8 cellular contexts compared by ENCODE assay signal in the genomic region with DNA sequence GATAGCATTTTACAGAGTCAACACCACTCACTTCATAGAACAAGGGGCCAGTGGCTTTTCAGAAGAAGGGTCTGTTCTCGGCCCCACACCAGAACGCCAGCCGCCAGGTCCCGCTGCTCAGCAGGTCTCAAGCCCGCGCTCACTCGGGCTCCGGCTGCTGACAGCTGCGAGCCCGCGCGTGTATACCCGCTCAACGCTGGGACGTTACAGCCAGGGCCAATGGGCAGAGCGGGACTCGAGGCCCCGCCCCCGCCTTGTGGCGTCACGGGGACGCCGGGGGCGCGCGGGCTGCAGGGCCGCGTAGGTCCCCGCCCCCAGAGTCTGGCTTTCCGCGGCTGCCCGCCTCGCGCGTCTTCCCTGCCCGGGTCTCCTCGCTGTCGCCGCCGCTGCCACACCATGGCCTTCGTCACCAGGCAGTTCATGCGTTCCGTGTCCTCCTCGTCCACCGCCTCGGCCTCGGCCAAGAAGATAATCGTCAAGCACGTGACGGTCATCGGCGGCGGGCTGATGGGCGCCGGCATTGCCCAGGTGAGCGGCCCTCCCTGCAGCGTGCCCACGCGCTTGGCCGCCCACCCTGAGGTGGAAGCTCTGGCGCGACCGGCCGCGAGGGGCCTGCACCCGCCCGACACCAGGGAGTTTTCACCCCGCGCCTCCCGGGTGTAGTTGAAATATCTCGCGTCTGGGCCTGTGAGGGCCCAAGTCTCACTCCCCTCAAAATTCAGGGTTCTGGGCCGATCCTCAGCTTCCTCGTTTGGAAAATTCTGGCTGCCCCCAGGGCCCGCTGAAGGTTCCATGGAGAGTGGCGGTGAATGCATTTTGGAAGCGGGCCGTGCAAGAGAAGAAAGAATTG. TPM values are rescaled to one million over a fixed set of nuclear protein-coding genes. Genes with fewer than 3 reads are reported as not detected.
DNase-seq lines count a peak whose midpoint lies in the region; ATAC-seq, FAIRE-seq and TF ChIP-seq lines count a peak whose summit lies in the region.

A gene (plus strand): TSS at position 353 of the 850 bp plus-strand sequence. CDS start 44 bp downstream, at position 397.

- WGBS in mammary epithelial cell (ENCODE audit: low coverage, missing lambda C conversion rate), result 4% methylated on average over 32 of the region's 78 CpGs
- WGBS in small intestine, 3 donors, result 0 to 1% (median 0%) methylated on average over 70 to 78 of the region's 78 CpGs

- FAIRE-seq in small intestine (lab: Jason Lieb, UNC), result no peak

- H3K4me1 ChIP-seq in mammary epithelial cell (ENCODE audit: insufficient read depth, low read length), result peaks cover 21% of the 10 kb centered on the region
- peaks cover 10 to 11% of the 10 kb centered on the region in 2 donors for H3K4me1 ChIP-seq in small intestine (ENCODE audit: control insufficient read depth in 2 of 2, insufficient read depth in 1 of 2, low read depth in 1 of 2, low read length in 1 of 2)

- no peaks in the 10 kb centered on the region for H3K9me3 ChIP-seq in mammary epithelial cell (replicated peaks; ENCODE audit: insufficient read depth, low read length)
- H3K9me3 ChIP-seq in small intestine (ENCODE audit: control insufficient read depth, low read depth), result no peaks in the 10 kb centered on the region

- H3K27ac ChIP-seq in mammary epithelial cell (ENCODE audit: insufficient read depth, low read depth, low read length) (peak within 1 kb of the TSS; percentile 64), small intestine (ENCODE audit: low read depth in 1 of 2, low read length in 1 of 2) (peak within 1 kb of the TSS; percentile 77 to 93)

- H3K4me3 ChIP-seq in AG04449 (ENCODE audit: low read depth, low read length) (peak within 1 kb of the TSS; percentile 95), WI38 (ENCODE audit: low read depth, low read length) (peak within 1 kb of the TSS; percentile 81), mammary epithelial cell (replicated peaks in 1 of 3; ENCODE audit: insufficient read depth in 1 of 3, low read depth in 2 of 3, low read length in 3 of 3) (peak within 1 kb of the TSS; percentile 79 to 99 (median 97)), small intestine (ENCODE audit: low read depth in 1 of 2, low read length in 2 of 2) (peak within 1 kb of the TSS; percentile 83 to 92)

- H3K27me3 ChIP-seq in mammary epithelial cell (ENCODE audit: insufficient read depth, low read length), result no peaks in the 10 kb centered on the region
- H3K27me3 ChIP-seq in small intestine (ENCODE audit: control insufficient read depth in 2 of 2, insufficient read depth in 2 of 2, low read length in 2 of 2), result no peaks in the 10 kb centered on the region

- BruUV-seq in mammary epithelial cell (replicated peaks; lab: Mats Ljungman, UMichigan), result TSS peak; percentile 26

- TF ChIP-seq CTCF in AG04449 (IDR thresholded peaks at IDR 0.05; ENCODE audit: insufficient read depth, low read length, missing control alignments) (no peak), WI38 (IDR thresholded peaks at IDR 0.05; ENCODE audit: low read depth, low read length) (no peak), mammary epithelial cell (conservative IDR thresholded peaks at IDR 0.05 in 1 of 2, IDR thresholded peaks at IDR 0.05 in 1 of 2; ENCODE audit: extremely low read depth in 1 of 2, insufficient read depth in 1 of 2, low read depth in 1 of 2, low read length in 2 of 2) (no peak)

- H3K36me3 ChIP-seq in mammary epithelial cell (ENCODE audit: insufficient read depth, low read length), result no peaks in the 10 kb centered on the region
- H3K36me3 ChIP-seq in small intestine (ENCODE audit: control insufficient read depth in 2 of 2, insufficient read depth in 2 of 2, low read length in 2 of 2), result no peaks in the 10 kb centered on the region

- dilution Hi-C loops in mammary epithelial cell (cut with HindIII; ENCODE audit: low sequenced_read_pairs), result no loop called here

- H3K9ac ChIP-seq in mammary epithelial cell (ENCODE audit: insufficient read depth, low read length), result peak within 1 kb of the TSS; percentile 79

- no peaks in the 10 kb centered on the region for H4K20me1 ChIP-seq in mammary epithelial cell (ENCODE audit: insufficient read depth, low read length)

- peaks cover 49% of the 10 kb centered on the region for H3K79me2 ChIP-seq in mammary epithelial cell (ENCODE audit: insufficient read depth, low read length)

- peak within 1 kb of the TSS; percentile 100 for H2AFZ ChIP-seq in mammary epithelial cell (ENCODE audit: low read depth, low read length)

- H3K4me2 ChIP-seq in mammary epithelial cell (ENCODE audit: insufficient read depth, low read depth, low read length), result peak within 1 kb of the TSS; percentile 96

- POLR2A ChIA-PET in AG04449 (lab: Yijun Ruan, JAX), result no interaction called here

- intact Hi-C loops in mammary epithelial cell (cut with micrococcal nuclease), result loop anchor here (1.0 kb wide), 1 partner anchor 58 kb away; a partner anchor contains a TSS

- DNase-seq in AG04449 (ENCODE audit: low read depth, low spot score), result peak; percentile 21
- DNase-seq in NCI-H2227 treated with DMSO at 0.1 percent for 48 hours (lab: John Stamatoyannopoulos, UW), result peak; percentile 67
- peak; percentile 90 for DNase-seq in mammary epithelial cell
- peak; percentile 98 for DNase-seq in iPS-NIHi11 (ENCODE audit: low spot score)
- peak; percentile 95 for DNase-seq in small intestine

- CTCF ChIA-PET in AG04449 (lab: Yijun Ruan, JAX), result interaction anchor here (1.9 kb wide), 1 partner anchor 29 kb away, joined by 4 read pairs; no protein-coding TSS in a partner anchor
- CTCF ChIA-PET in mammary epithelial cell (lab: Charles Lee; ENCODE audit: low non-redundant PET), result no interaction called here

- in situ Hi-C loops in mammary epithelial cell (cut with MboI; ENCODE audit: low sequenced_read_pairs in 2 of 2), result no loop called here

- ATAC-seq in GM18873 (IDR thresholded peaks at IDR 0.05; ENCODE audit: low FRiP score, unreplicated experiment) (peak; percentile 89), HG03135 (IDR thresholded peaks at IDR 0.05; ENCODE audit: unreplicated experiment) (peak; percentile 98)

RNA-seq across cellular contexts. Expression of the gene that starts here (rescaled TPM):
- total RNA-seq in mammary epithelial cell, result 10 to 100 TPM; 48.6 to 65.2 TPM
- polyA plus RNA-seq in mammary epithelial cell (42.9 TPM), small intestine (100 to 1,000 TPM in 2 of 3 donors, 10 to 100 TPM in 1; 81.9 to 166 (median 113) TPM)
- polyA minus RNA-seq in mammary epithelial cell, result 41.5 TPM

Comparison
In these comparisons a context has a peak if more than half of its experiments do, and no peak if none do; other contexts are left out.
1. Peak in every context shown above with its lines: DNase-seq, ATAC-seq, H3K4me3 ChIP-seq and H3K27ac ChIP-seq.
2. DNase-seq: peak in every context shown above with its lines; median percentile 98 in iPS-NIHi11; 95 in small intestine; 90 in mammary epithelial cell; 67 in NCI-H2227 treated with DMSO at 0.1 percent for 48 hours; 21 in AG04449.